ENCODE assay signal across 9 cellular contexts in genomic region chr2:222613715-222614331, GRCh38. TPM values are rescaled to one million over a fixed set of nuclear protein-coding genes. Genes with fewer than 3 reads are reported as not detected.
DNase-seq lines count a peak whose midpoint lies in the region; ATAC-seq, FAIRE-seq and TF ChIP-seq lines count a peak whose summit lies in the region.
"Had no signal": no experiment of that assay in that cellular context is flagged by ENCODE, and none has a peak within 500 bp of the region (broad histone marks: within the 10 kb centered on the region; RNA-seq: fewer than 3 reads in every experiment).

No MANE protein-coding gene starts in this region.

- no peak overlapping the region for H3K27ac ChIP-seq in CD4-positive, CD25-positive, alpha-beta regulatory T cell (ENCODE audit: insufficient read depth, low read length, poor library complexity, severe bottlenecking)
- H3K27ac ChIP-seq in VCaP = no peak overlapping the region
- H3K27ac ChIP-seq in small intestine (ENCODE audit: low read depth in 1 of 2, low read length in 1 of 2) = no peak overlapping the region

- H3K9me3 Mint-ChIP-seq in CD4-positive, CD25-positive, alpha-beta regulatory T cell = no peaks in the 10 kb centered on the region
- H3K9me3 Mint-ChIP-seq: T-cell had no signal

- peak; percentile 84 for TF ChIP-seq CTCF in VCaP (conservative IDR thresholded peaks at IDR 0.05)

- peak in 2 of 3 donors; percentile 16 to 42 for DNase-seq in CD4-positive, CD25-positive, alpha-beta regulatory T cell
- DNase-seq in NCI-H2029 (lab: John Stamatoyannopoulos, UW) = peak; percentile 15
- DNase-seq in left cardiac atrium = no peak
- peak; percentile 42 for DNase-seq in small intestine
- DNase-seq in activated gamma-delta T cell treated with Interleukin-2 at 50 U/mL for 16 hours = no peak
- DNase-seq: T-cell had no signal

- H3K36me3 ChIP-seq in CD4-positive, CD25-positive, alpha-beta regulatory T cell (ENCODE audit: control insufficient read depth, insufficient read depth, low read length) = peaks cover 51% of the 10 kb centered on the region
- peaks cover 6 to 13% of the 10 kb centered on the region in 2 donors for H3K36me3 ChIP-seq in small intestine (ENCODE audit: control insufficient read depth in 2 of 2, insufficient read depth in 2 of 2, low read length in 2 of 2)

- no peaks in the 10 kb centered on the region for H3K27me3 ChIP-seq in CD4-positive, CD25-positive, alpha-beta regulatory T cell (ENCODE audit: control insufficient read depth, insufficient read depth, low read length)
- no peaks in the 10 kb centered on the region for H3K27me3 ChIP-seq in small intestine (ENCODE audit: control insufficient read depth in 2 of 2, insufficient read depth in 2 of 2, low read length in 2 of 2)

- no peaks in the 10 kb centered on the region for H3K9me3 ChIP-seq in CD4-positive, CD25-positive, alpha-beta regulatory T cell (ENCODE audit: control insufficient read depth in 2 of 2, low read length in 2 of 2)
- H3K9me3 ChIP-seq in small intestine (ENCODE audit: control insufficient read depth, low read depth) = no peaks in the 10 kb centered on the region

- no peaks in the 10 kb centered on the region for H3K4me1 ChIP-seq in CD4-positive, CD25-positive, alpha-beta regulatory T cell (ENCODE audit: control insufficient read depth, insufficient read depth, low read length, poor library complexity, severe bottlenecking)
- no peaks in the 10 kb centered on the region for H3K4me1 ChIP-seq in small intestine (ENCODE audit: control insufficient read depth in 2 of 2, insufficient read depth in 1 of 2, low read depth in 1 of 2, low read length in 1 of 2)

- whole genome bisulfite sequencing in small intestine, 3 donors = 60 to 67% (median 62%) methylated on average over 3 of the region's 3 CpGs

- no peaks in the 10 kb centered on the region for H3K27me3 Mint-ChIP-seq in CD4-positive, CD25-positive, alpha-beta regulatory T cell
- H3K27me3 Mint-ChIP-seq: T-cell had no signal

- H3K4me3 ChIP-seq in CD4-positive, CD25-positive, alpha-beta regulatory T cell (ENCODE audit: low read depth, low read length) = no peak overlapping the region
- H3K4me3 ChIP-seq in small intestine (ENCODE audit: low read depth in 1 of 2, low read length in 2 of 2) = no peak overlapping the region

- H3K27ac Mint-ChIP-seq in CD4-positive, CD25-positive, alpha-beta regulatory T cell = no peak overlapping the region
- H3K27ac Mint-ChIP-seq: T-cell had no signal

- H3K4me3 Mint-ChIP-seq in CD4-positive, CD25-positive, alpha-beta regulatory T cell = no peak overlapping the region
- H3K4me3 Mint-ChIP-seq: T-cell had no signal

- intact Hi-C loops in left cardiac atrium (cut with DNase I) = loop anchor here (5.0 to 10.0 kb wide), 3 partner anchors 297 to 559 kb away; no protein-coding TSS in a partner anchor

- H3K36me3 Mint-ChIP-seq in CD4-positive, CD25-positive, alpha-beta regulatory T cell = peaks cover 34% of the 10 kb centered on the region

- peak in 1 of 2 donors; percentile 40 for ATAC-seq in CD4-positive, CD25-positive, alpha-beta regulatory T cell (ENCODE audit: low read depth in 2 of 2)
- ATAC-seq in GM18861 (IDR thresholded peaks at IDR 0.05; ENCODE audit: unreplicated experiment) = peak; percentile 79
- ATAC-seq in HG02973 (IDR thresholded peaks at IDR 0.05; ENCODE audit: unreplicated experiment) = peak; percentile 79
- peak; percentile 56 to 57 for ATAC-seq in left cardiac atrium

- no peak for FAIRE-seq in small intestine (lab: Jason Lieb, UNC)

- peaks cover 0 to 5% (median 1%) of the 10 kb centered on the region in 4 donors for H3K4me1 Mint-ChIP-seq in CD4-positive, CD25-positive, alpha-beta regulatory T cell
- H3K4me1 Mint-ChIP-seq: T-cell had no signal

RNA-seq across cellular contexts. Expression of gene FARSB, which starts 42.1 kb away (rescaled TPM):
- 10.8 TPM for total RNA-seq in CD4-positive, CD25-positive, alpha-beta regulatory T cell
- 10 to 100 TPM; 22.3 to 26.2 (median 25.5) TPM for polyA plus RNA-seq in CD4-positive, CD25-positive, alpha-beta regulatory T cell
- 10 to 100 TPM; 13.8 to 23.2 TPM for total RNA-seq in left cardiac atrium
- polyA plus RNA-seq in small intestine = 10 to 100 TPM in 2 of 3 donors, 1 to 10 TPM in 1; 9.2 to 31.9 (median 11.9) TPM

RNA-seq across cellular contexts. Expression of gene MOGAT1, which starts 57.6 kb away (rescaled TPM):
- not detected for total RNA-seq in CD4-positive, CD25-positive, alpha-beta regulatory T cell
- polyA plus RNA-seq in CD4-positive, CD25-positive, alpha-beta regulatory T cell = not detected
- total RNA-seq in left cardiac atrium = under 1 TPM; 0.47 to 0.50 TPM
- under 1 TPM in 1 of 3 donors, not detected in 2; 0.07 TPM for polyA plus RNA-seq in small intestine
- total RNA-seq: T-cell had no signal

Comparison
In these comparisons a context has a peak if more than half of its experiments do, and no peak if none do; other contexts are left out.
1. DNase-seq: peak in CD4-positive, CD25-positive, alpha-beta regulatory T cell (2 of 3), NCI-H2029 (single experiment) and small intestine (single experiment); none in left cardiac atrium (single experiment) and activated gamma-delta T cell treated with Interleukin-2 at 50 U/mL for 16 hours (single experiment).